In genomic region chr16:31085371-31085770, GRCh38 we compare ENCODE assay signal across 24 cellular contexts. TPM values are rescaled to one million over a fixed set of nuclear protein-coding genes. Genes with fewer than 3 reads are reported as not detected.
DNase-seq lines count a peak whose midpoint lies in the region; ATAC-seq and TF ChIP-seq lines count a peak whose summit lies in the region.
"Had no signal": no experiment of that assay in that cellular context is flagged by ENCODE, and none has a peak within 500 bp of the region (broad histone marks: within the 10 kb centered on the region; RNA-seq: fewer than 3 reads in every experiment).

No MANE protein-coding gene starts in this region.

- peaks cover 0 to 3% of the 10 kb centered on the region in 2 experiments; a peak in 1 of 4 replicates for H3K4me1 Mint-ChIP-seq in H9
- H3K4me1 Mint-ChIP-seq in central memory CD8-positive, alpha-beta T cell = peaks cover 13% of the 10 kb centered on the region
- H3K4me1 Mint-ChIP-seq in neural crest cell = peaks cover 4% of the 10 kb centered on the region

- H3K4me1 ChIP-seq in H9 (ENCODE audit: insufficient read depth, low read length) = no peaks in the 10 kb centered on the region
- H3K4me1 ChIP-seq: HAP-1, SJSA1, thyroid gland had no signal

- H3K23me2 ChIP-seq in H9 (ENCODE audit: insufficient read length, low read depth, low read length, poor library complexity, severe bottlenecking) = no peaks in the 10 kb centered on the region

- no peak overlapping the region for H4K5ac ChIP-seq in H9 (ENCODE audit: insufficient read length, low read depth, low read length)

- H3K9ac ChIP-seq in H9 (ENCODE audit: extremely low read depth, insufficient read length, low read length) = no peak overlapping the region

- H3K4me3 Mint-ChIP-seq in H9 (no peak overlapping the region), neural crest cell (peak overlapping the region; percentile 2)
- H3K4me3 Mint-ChIP-seq in central memory CD8-positive, alpha-beta T cell = no peak overlapping the region
- H3K4me3 Mint-ChIP-seq: activated T-cell treated with anti-CD3 and anti-CD28 coated beads, Interleukin-2, amount 50 U/mL, for 4 hours; T-cell had no signal

- no peaks in the 10 kb centered on the region for H4K20me1 ChIP-seq in H9 (ENCODE audit: control insufficient read depth, insufficient read depth, insufficient read length)

- no peak overlapping the region for H4K91ac ChIP-seq in H9 (ENCODE audit: insufficient read length, low read depth, low read length)

- H3K27me3 ChIP-seq in H9 (ENCODE audit: insufficient read depth, low read length) = no peaks in the 10 kb centered on the region
- H3K27me3 ChIP-seq: dorsolateral prefrontal cortex, heart left ventricle, SJSA1, thyroid gland had no signal

- no peak overlapping the region for H2BK20ac ChIP-seq in H9 (ENCODE audit: low read depth, low read length, poor library complexity, severe bottlenecking)

- H4K8ac ChIP-seq in H9 (replicated peaks; ENCODE audit: insufficient read length, low read depth, low read length) = no peak overlapping the region

- H2BK5ac ChIP-seq in H9 (ENCODE audit: insufficient read length, low read length) = no peak overlapping the region

- H2BK15ac ChIP-seq in H9 (ENCODE audit: low read depth, low read length) = no peak overlapping the region

- no peak overlapping the region for H3K27ac ChIP-seq in H9 (ENCODE audit: insufficient read length, low read depth, low read length)
- H3K27ac ChIP-seq: heart left ventricle, SJSA1, thyroid gland had no signal

- no peak overlapping the region for H2BK120ac ChIP-seq in H9 (ENCODE audit: low read depth, low read length, poor library complexity, severe bottlenecking)

- H3K9me3 ChIP-seq in H9 (ENCODE audit: control insufficient read depth, low read depth, low read length) = no peaks in the 10 kb centered on the region
- H3K9me3 ChIP-seq: HAP-1, heart left ventricle, SJSA1, thyroid gland had no signal

- no peak overlapping the region for H3K18ac ChIP-seq in H9 (ENCODE audit: insufficient read length, low read depth, low read length)

- no peaks in the 10 kb centered on the region for H3K79me2 ChIP-seq in H9 (ENCODE audit: insufficient read depth, low read length)

- H3K9me3 Mint-ChIP-seq in H9 (no peaks in the 10 kb centered on the region), neural crest cell (no peaks in the 10 kb centered on the region)
- no peaks in the 10 kb centered on the region for H3K9me3 Mint-ChIP-seq in central memory CD8-positive, alpha-beta T cell
- H3K9me3 Mint-ChIP-seq: activated T-cell treated with anti-CD3 and anti-CD28 coated beads, Interleukin-2, amount 50 U/mL, for 4 hours; T-cell had no signal

- H3K36me3 Mint-ChIP-seq in H9 (ENCODE audit: insufficient read depth in 1 of 3, low read depth in 3 of 3) (peaks cover 6 to 28% (median 26%) of the 10 kb centered on the region in 3 experiments; a peak in 6 of 7 replicates), neural crest cell (ENCODE audit: low read depth) (peaks cover 3% of the 10 kb centered on the region)
- peaks cover 10% of the 10 kb centered on the region for H3K36me3 Mint-ChIP-seq in central memory CD8-positive, alpha-beta T cell (ENCODE audit: insufficient read depth)

- DNase-seq in H9 (peak; percentile 13), NCI-H526 treated with DMSO at 0.1 percent for 48 hours (lab: John Stamatoyannopoulos, UW) (peak; percentile 53), neural crest cell (ENCODE audit: low read depth, low spot score) (no peak)
- DNase-seq in central memory CD8-positive, alpha-beta T cell (ENCODE audit: low spot score in 2 of 2) = no peak
- DNase-seq: activated CD4-positive, alpha-beta T cell treated with anti-CD3 and anti-CD28 coated beads for 1 hour; activated CD8-positive, alpha-beta memory T cell treated with anti-CD3 and anti-CD28 coated beads for 24 hours; activated naive CD4-positive, alpha-beta T cell; activated T-cell treated with anti-CD3 and anti-CD28 coated beads, Interleukin-2, amount 50 U/mL, for 4 hours; C1 segment of cervical spinal cord; KG1; MM.1S; NCI-H1436; occipital lobe; stimulated activated naive CD4-positive, alpha-beta T cell treated with Interleukin-2 at 50 U/mL for 16 hours; T-cell; thyroid gland had no signal

- no peak for ATAC-seq in central memory CD8-positive, alpha-beta T cell (replicated peaks; ENCODE audit: extremely low read depth, poor library complexity, severe bottlenecking)
- ATAC-seq in HG03139 (IDR thresholded peaks at IDR 0.05; ENCODE audit: unreplicated experiment) = no peak
- no peak for ATAC-seq in HG03135 (IDR thresholded peaks at IDR 0.05; ENCODE audit: unreplicated experiment)
- ATAC-seq in HG03565 (IDR thresholded peaks at IDR 0.05; ENCODE audit: unreplicated experiment) = no peak
- no peak for ATAC-seq in HG02884 (IDR thresholded peaks at IDR 0.05; ENCODE audit: unreplicated experiment)
- ATAC-seq: activated T-cell treated with anti-CD3 and anti-CD28 coated beads, Interleukin-2, amount 50 U/mL, for 4 hours; T-cell had no signal

- H3K27ac Mint-ChIP-seq in H9 (peak overlapping the region in 2 of 3 experiments; percentile 66 to 96; a peak in 4 of 7 replicates), neural crest cell (ENCODE audit: unreplicated experiment) (peak overlapping the region; percentile 90)
- peak overlapping the region; percentile 73 for H3K27ac Mint-ChIP-seq in central memory CD8-positive, alpha-beta T cell (ENCODE audit: low read depth)
- H3K27ac Mint-ChIP-seq: T-cell had no signal

- WGBS in H9 (ENCODE audit: extremely low coverage, insufficient read length, low lambda C conversion rate) = no CpG with 5 or more reads among the region's 8 CpGs

- H3K4me2 ChIP-seq in H9 (ENCODE audit: insufficient read depth, insufficient read length, low read length) = no peak overlapping the region

- H2BK12ac ChIP-seq in H9 (ENCODE audit: insufficient read length, low read depth, low read length) = no peak overlapping the region

- H2AK5ac ChIP-seq in H9 (ENCODE audit: insufficient read length, low read length) = no peak overlapping the region

- H3K4ac ChIP-seq in H9 (ENCODE audit: low read depth, low read length) = no peak overlapping the region

- no peaks in the 10 kb centered on the region for H3K79me1 ChIP-seq in H9 (ENCODE audit: insufficient read depth, low read depth, low read length, poor library complexity, severe bottlenecking)

- no peak overlapping the region for H3T11ph ChIP-seq in H9 (ENCODE audit: low read length)

- no peak overlapping the region for H2AFZ ChIP-seq in H9 (ENCODE audit: low read length)

- no peaks in the 10 kb centered on the region for H3K27me3 Mint-ChIP-seq in H9 (ENCODE audit: low read depth)
- H3K27me3 Mint-ChIP-seq in central memory CD8-positive, alpha-beta T cell = no peaks in the 10 kb centered on the region
- peaks cover 2% of the 10 kb centered on the region for H3K27me3 Mint-ChIP-seq in neural crest cell (ENCODE audit: low read depth)
- H3K27me3 Mint-ChIP-seq: T-cell had no signal

- H3K14ac ChIP-seq in H9 (ENCODE audit: insufficient read depth, low read length) = no peak overlapping the region

- H3K56ac ChIP-seq in H9 (ENCODE audit: insufficient read length, low read depth, low read length) = no peak overlapping the region

- H3K23ac ChIP-seq in H9 (ENCODE audit: insufficient read length, low read depth, low read length) = no peak overlapping the region

- TF ChIP-seq CTCF in H9 (conservative IDR thresholded peaks at IDR 0.05) (no peak), neural crest cell (conservative IDR thresholded peaks at IDR 0.05) (no peak)

RNA-seq across cellular contexts. Expression of gene PRSS53, which starts 3.4 kb away (rescaled TPM):
- total RNA-seq in H9 (2021) (2.8 and 3.6 TPM in 2 replicates), neural crest cell (3.7 and 4.4 TPM in 2 replicates)

RNA-seq across cellular contexts. Expression of gene VKORC1, which starts 9.2 kb away (rescaled TPM):
- total RNA-seq in H9 (2021) (93.9 and 94.5 TPM in 2 replicates), neural crest cell (62.4 and 70.1 TPM in 2 replicates)

RNA-seq across cellular contexts. Expression of gene ZNF646, which starts 11.1 kb away (rescaled TPM):
- total RNA-seq in H9 (2021) (25.9 and 29.2 TPM in 2 replicates), neural crest cell (32.3 and 32.4 TPM in 2 replicates)

RNA-seq across cellular contexts. Expression of gene ZNF668, which starts 11.3 kb away (rescaled TPM):
- total RNA-seq in H9 (2021) = 18.6 and 19.6 TPM in 2 replicates
- total RNA-seq in neural crest cell = 16.8 and 19.7 TPM in 2 replicates

RNA-seq across cellular contexts. Expression of gene BCKDK, which starts 22.8 kb away (rescaled TPM):
- total RNA-seq in H9 (2021) (55.7 and 57.0 TPM in 2 replicates), neural crest cell (42.4 and 43.5 TPM in 2 replicates)

Comparison
In these comparisons a context has a peak if more than half of its experiments do, and no peak if none do; other contexts are left out.
1. DNase-seq: peak in H9 (single experiment) and NCI-H526 treated with DMSO at 0.1 percent for 48 hours (single experiment); none in central memory CD8-positive, alpha-beta T cell (0 of 2) and neural crest cell (single experiment).
2. Peak in every context shown above with its lines, with median percentiles within 50 percentile points of each other: H3K27ac Mint-ChIP-seq.